In genomic region chr12:62976110-62976640, GRCh38 we compare ENCODE assay signal across 23 cellular contexts. TPM values are rescaled to one million over a fixed set of nuclear protein-coding genes. Genes with fewer than 3 reads are reported as not detected.
"Had no signal": no experiment of that assay in that cellular context is flagged by ENCODE, and none has a peak within 500 bp of the region (broad histone marks: within the 10 kb centered on the region; RNA-seq: fewer than 3 reads in every experiment).

No MANE protein-coding gene starts in this region.

- H3K27me3 ChIP-seq: brain microvascular endothelial cell, colonic mucosa had no signal

- H3K4me1 ChIP-seq: colonic mucosa had no signal

- ATAC-seq: activated CD4-positive, alpha-beta T cell treated with anti-CD3 and anti-CD28 coated beads for 36 hours; activated T-cell treated with anti-CD3 and anti-CD28 coated beads, Interleukin-2, amount 50 U/mL, for 72 hours; T-cell had no signal

- H3K36me3 ChIP-seq: brain microvascular endothelial cell, colonic mucosa had no signal

- H3K9me3 ChIP-seq: colonic mucosa had no signal

- H3K27ac ChIP-seq: brain microvascular endothelial cell, colonic mucosa had no signal

- H3K4me3 ChIP-seq: colonic mucosa had no signal

- DNase-seq: activated CD4-positive, alpha-beta memory T cell treated with anti-CD3 and anti-CD28 coated beads, Interleukin-2, amount 10 ng/mL, durations not matched to agents 7 days and 5 days; activated CD4-positive, alpha-beta T cell treated with anti-CD3 and anti-CD28 coated beads for 36 hours; activated CD4-positive, alpha-beta T cell treated with anti-CD3 and anti-CD28 coated beads, Interleukin-2, amount 50 U/mL, for 1 hour; activated CD4-positive, CD25-positive, alpha-beta regulatory T cell; activated gamma-delta T cell treated with Interleukin-2 at 50 U/mL for 16 hours; activated naive CD4-positive, alpha-beta T cell treated with anti-CD3 and anti-CD28 coated beads, Interleukin-2, amount 10 ng/mL, durations not matched to agents 7 days and 5 days; activated naive CD8-positive, alpha-beta T cell treated with anti-CD3 and anti-CD28 coated beads for 36 hours; activated T-cell treated with anti-CD3 and anti-CD28 coated beads for 4 hours; activated T-cell treated with anti-CD3 and anti-CD28 coated beads, Interleukin-2, amount 50 U/mL, for 72 hours; brain microvascular endothelial cell; caudate nucleus; colonic mucosa; dermis blood vessel endothelial cell; NCI-H1092; NCI-H1417; NCI-H1930; NCI-H2171; NCI-H226; NCI-H526; SHP77 treated with DMSO at 0.1 percent for 48 hours; T-cell; T-helper 2 cell had no signal

RNA-seq across cellular contexts. Expression of gene PPM1H, which starts 41.2 kb away (rescaled TPM):
- total RNA-seq: activated CD4-positive, alpha-beta memory T cell treated with anti-CD3 and anti-CD28 coated beads, Interleukin-2, amount 10 ng/mL, durations not matched to agents 7 days and 5 days; activated T-cell treated with anti-CD3 and anti-CD28 coated beads, Interleukin-2, amount 50 U/mL, for 72 hours; activated T-helper 2 cell treated with anti-CD3 and anti-CD28 coated beads, Interferon-gamma antibody, Interleukin-2, Interleukin-4, amounts not matched to agents 10 μg/mL and 5 μg/mL and 100 μg/mL, durations not matched to agents 14 hours and 24 hours and 36 hours had no signal
